In the genomic region with DNA sequence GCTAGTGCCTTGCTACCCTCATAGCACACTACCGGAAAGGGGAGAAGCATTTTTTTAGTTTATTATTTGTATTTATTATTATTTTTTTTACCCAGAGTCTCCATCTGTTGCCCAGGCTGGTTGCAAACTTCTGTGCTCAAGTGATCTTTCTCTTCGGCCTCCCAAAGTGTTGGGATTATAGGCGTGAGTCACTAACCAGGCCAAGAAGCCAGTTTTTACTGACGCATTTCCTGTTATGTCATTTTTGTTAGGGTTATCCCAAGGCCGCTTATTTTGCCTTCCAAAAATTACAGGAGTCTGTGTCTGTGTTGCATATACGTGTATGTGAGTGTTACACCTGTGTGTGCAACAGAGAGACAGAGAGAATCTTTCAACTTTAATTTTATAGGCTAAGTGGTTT, we compare ENCODE assay signal across 22 cellular contexts.
DNase-seq lines count a peak whose midpoint lies in the region; ATAC-seq, FAIRE-seq and TF ChIP-seq lines count a peak whose summit lies in the region.
"Had no signal": no experiment of that assay in that cellular context is flagged by ENCODE, and none has a peak within 500 bp of the region (broad histone marks: within the 10 kb centered on the region; RNA-seq: fewer than 3 reads in every experiment).

No MANE protein-coding gene starts in this region.

- TF ChIP-seq CTCF in astrocyte of the cerebellum (IDR thresholded peaks at IDR 0.05; ENCODE audit: low read depth, low read length, missing control alignments) = no peak
- no peak for TF ChIP-seq CTCF in mucosa of descending colon (IDR thresholded peaks at IDR 0.05)

- intact Hi-C loops in mucosa of descending colon (cut with DNase I, micrococcal nuclease) = no loop called here

- H3K36me3 ChIP-seq in mucosa of descending colon (ENCODE audit: low read depth) = no peaks in the 10 kb centered on the region

- peak; percentile 73 for DNase-seq in EL
- DNase-seq in MV-4-11 (lab: John Stamatoyannopoulos, UW) = peak; percentile 86
- DNase-seq in astrocyte of the cerebellum (ENCODE audit: low read depth) = peak; percentile 55
- peak; percentile 76 for DNase-seq in non-pigmented ciliary epithelial cell (ENCODE audit: low read depth)
- DNase-seq in GM19239 (ENCODE audit: insufficient read length, low spot score) = no peak
- no peak for DNase-seq in stimulated activated CD8-positive, alpha-beta memory T cell treated with anti-CD3 and anti-CD28 coated beads, Interleukin-4, amount 100 ng/mL, for 48 hours
- DNase-seq in mucosa of descending colon = no peak
- DNase-seq in AML-193 (lab: John Stamatoyannopoulos, UW) = no peak
- DNase-seq: activated CD4-positive, alpha-beta T cell treated with anti-CD3 and anti-CD28 coated beads, Interleukin-2, amount 10 ng/mL, durations not matched to agents 7 days and 5 days; activated naive CD8-positive, alpha-beta T cell treated with anti-CD3 and anti-CD28 coated beads, Interleukin-2, amount 10 ng/mL, durations not matched to agents 7 days and 5 days; activated T-cell treated with anti-CD3 and anti-CD28 coated beads, Interleukin-2, amount 50 U/mL, for 24 hours; C1 segment of cervical spinal cord; DMS79; head of caudate nucleus; islet precursor cell; NCI-H1930; NCI-H526; nucleus accumbens; SHP77 treated with DMSO at 0.1 percent for 48 hours had no signal

- no peak overlapping the region for H3K4me3 ChIP-seq in astrocyte of the cerebellum (ENCODE audit: low read depth, low read length)
- H3K4me3 ChIP-seq in mucosa of descending colon = no peak overlapping the region
- H3K4me3 ChIP-seq: skin epidermis had no signal

- peaks cover 12% of the 10 kb centered on the region for H3K9me3 ChIP-seq in mucosa of descending colon

- in situ Hi-C loops in astrocyte of the cerebellum (cut with HindIII; ENCODE audit: low sequenced_read_pairs) = no loop called here

- FAIRE-seq in GM19239 (lab: Jason Lieb, UNC) = no peak
- FAIRE-seq: endometrium had no signal

- no peaks in the 10 kb centered on the region for H3K4me1 ChIP-seq in mucosa of descending colon (ENCODE audit: low read depth)

- ATAC-seq in mucosa of descending colon = no peak
- ATAC-seq: stimulated activated effector memory CD8-positive, alpha-beta T cell treated with anti-CD3 and anti-CD28 coated beads, Interleukin-12 subunit alpha, Interleukin-12 subunit beta, amount 100 ng/mL, for 72 hours had no signal

Comparison
In these comparisons a context has a peak if more than half of its experiments do, and no peak if none do; other contexts are left out.
1. DNase-seq: peak in EL (single experiment), MV-4-11 (single experiment), astrocyte of the cerebellum (single experiment) and non-pigmented ciliary epithelial cell (single experiment); none in GM19239 (single experiment), stimulated activated CD8-positive, alpha-beta memory T cell treated with anti-CD3 and anti-CD28 coated beads, Interleukin-4, amount 100 ng/mL, for 48 hours (single experiment), mucosa of descending colon (0 of 3) and AML-193 (0 of 2).